In the genomic region with DNA sequence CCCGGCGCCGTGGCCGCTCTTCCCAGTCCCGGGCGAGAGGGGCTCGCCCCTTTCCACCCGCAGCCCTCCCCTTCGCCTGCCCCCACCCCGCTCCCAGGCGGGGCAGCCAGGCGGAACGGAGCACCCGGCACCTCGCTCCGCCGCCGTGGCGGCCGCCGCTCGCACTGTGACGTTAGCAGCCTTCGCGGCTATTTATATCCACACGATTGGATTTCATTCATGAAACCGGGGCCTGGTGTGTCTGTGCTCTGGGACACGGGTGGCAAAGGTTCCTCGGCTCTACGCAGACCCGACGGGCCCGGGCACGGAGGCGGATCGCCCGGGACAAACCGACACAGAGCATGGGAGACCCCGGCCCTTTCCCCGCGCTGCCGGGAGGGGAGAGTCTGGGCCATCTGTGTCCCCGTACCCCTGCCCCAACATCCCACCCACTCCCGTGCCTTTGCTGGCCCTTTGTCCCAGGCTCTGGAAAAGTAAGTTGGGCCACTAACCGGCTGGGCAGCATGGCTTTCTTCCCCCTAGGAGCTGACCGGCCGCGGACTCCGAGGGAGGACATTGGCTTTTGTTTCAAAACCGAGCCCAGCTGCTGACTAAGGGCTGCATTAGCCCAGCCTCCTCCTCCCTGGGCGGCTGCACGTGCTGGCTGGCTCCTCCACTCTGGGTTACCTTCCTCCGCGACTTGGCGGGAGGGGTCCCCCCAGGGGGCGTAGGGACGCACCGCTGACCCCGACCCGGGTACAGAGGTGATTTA, we compare ENCODE assay signal across 8 cellular contexts. TPM values are rescaled to one million over a fixed set of nuclear protein-coding genes. Genes with fewer than 3 reads are reported as not detected.
DNase-seq lines count a peak whose midpoint lies in the region; ATAC-seq and TF ChIP-seq lines count a peak whose summit lies in the region.

A gene with protein sequence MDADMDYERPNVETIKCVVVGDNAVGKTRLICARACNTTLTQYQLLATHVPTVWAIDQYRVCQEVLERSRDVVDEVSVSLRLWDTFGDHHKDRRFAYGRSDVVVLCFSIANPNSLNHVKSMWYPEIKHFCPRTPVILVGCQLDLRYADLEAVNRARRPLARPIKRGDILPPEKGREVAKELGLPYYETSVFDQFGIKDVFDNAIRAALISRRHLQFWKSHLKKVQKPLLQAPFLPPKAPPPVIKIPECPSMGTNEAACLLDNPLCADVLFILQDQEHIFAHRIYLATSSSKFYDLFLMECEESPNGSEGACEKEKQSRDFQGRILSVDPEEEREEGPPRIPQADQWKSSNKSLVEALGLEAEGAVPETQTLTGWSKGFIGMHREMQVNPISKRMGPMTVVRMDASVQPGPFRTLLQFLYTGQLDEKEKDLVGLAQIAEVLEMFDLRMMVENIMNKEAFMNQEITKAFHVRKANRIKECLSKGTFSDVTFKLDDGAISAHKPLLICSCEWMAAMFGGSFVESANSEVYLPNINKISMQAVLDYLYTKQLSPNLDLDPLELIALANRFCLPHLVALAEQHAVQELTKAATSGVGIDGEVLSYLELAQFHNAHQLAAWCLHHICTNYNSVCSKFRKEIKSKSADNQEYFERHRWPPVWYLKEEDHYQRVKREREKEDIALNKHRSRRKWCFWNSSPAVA (minus strand): TSS at position 27 of the 751 bp plus-strand sequence. CDS start 32,643 bp downstream, outside the sequence.

- H3K27ac ChIP-seq in esophagus squamous epithelium (peak within 1 kb of the TSS; percentile 85 to 98 (median 90)), thymus (ENCODE audit: low read depth) (peak within 1 kb of the TSS; percentile 82)

- peak within 1 kb of the TSS; percentile 69 to 78 (median 76) for H3K4me3 ChIP-seq in esophagus squamous epithelium
- peak within 1 kb of the TSS; percentile 64 for H3K4me3 ChIP-seq in thymus (ENCODE audit: low read length)

- DNase-seq in activated gamma-delta T cell treated with Interleukin-2 at 50 U/mL for 16 hours (peak; percentile 6), activated gamma-delta T cell (lab: John Stamatoyannopoulos, UW) (no peak), NCI-H2107 treated with DMSO at 0.1 percent for 48 hours (lab: John Stamatoyannopoulos, UW; ENCODE audit: unreplicated experiment) (peak; percentile 26), esophagus squamous epithelium (lab: John Stamatoyannopoulos, UW) (no peak), midbrain (lab: John Stamatoyannopoulos, UW) (peak; percentile 80)
- peak; percentile 56 for DNase-seq in activated CD8-positive, alpha-beta memory T cell treated with anti-CD3 and anti-CD28 coated beads, Interleukin-2, amount 50 U/mL, for 48 hours

- 0% methylated on average over 10 of the region's 60 CpGs; no CpG with 5 or more reads in 1 of the 2 donors for WGBS in esophagus squamous epithelium, 2 donors
- 2% methylated on average over 60 of the region's 60 CpGs for WGBS in thymus

- H3K9me3 ChIP-seq in esophagus squamous epithelium: no peaks in the 10 kb centered on the region
- H3K9me3 ChIP-seq in thymus (ENCODE audit: control insufficient read depth): no peaks in the 10 kb centered on the region

- H3K27me3 ChIP-seq in esophagus squamous epithelium: peaks cover 0 to 7% (median 0%) of the 10 kb centered on the region in 4 donors
- H3K27me3 ChIP-seq in thymus (ENCODE audit: control insufficient read depth, insufficient read depth): peaks cover 3% of the 10 kb centered on the region

- peak in 2 of 4 donors; percentile 60 to 63 for TF ChIP-seq POLR2A in esophagus squamous epithelium (IDR thresholded peaks at IDR 0.05)

- no peak for TF ChIP-seq CTCF in esophagus squamous epithelium (IDR thresholded peaks at IDR 0.05)

- peak; percentile 50 for ATAC-seq in HG02678 (IDR thresholded peaks at IDR 0.05; ENCODE audit: unreplicated experiment)

- H3K36me3 ChIP-seq in esophagus squamous epithelium: no peaks in the 10 kb centered on the region
- no peaks in the 10 kb centered on the region for H3K36me3 ChIP-seq in thymus (ENCODE audit: control insufficient read depth, insufficient read depth)

- intact Hi-C loops in esophagus squamous epithelium (cut with DNase I): no loop called here

- H3K4me1 ChIP-seq in esophagus squamous epithelium (peaks cover 5 to 27% (median 10%) of the 10 kb centered on the region in 3 donors), thymus (ENCODE audit: control insufficient read depth, insufficient read depth, low read length) (peaks cover 11% of the 10 kb centered on the region)

RNA-seq across cellular contexts. Expression of the gene that starts here (rescaled TPM):
- total RNA-seq in esophagus squamous epithelium: 1 to 10 TPM in 2 of 4 donors, under 1 TPM in 2; 0.11 to 3.4 (median 1.4) TPM
- polyA plus RNA-seq in thymus: 3.4 TPM

Comparison
In these comparisons a context has a peak if more than half of its experiments do, and no peak if none do; other contexts are left out.
1. DNase-seq: peak in activated gamma-delta T cell treated with Interleukin-2 at 50 U/mL for 16 hours (single experiment), NCI-H2107 treated with DMSO at 0.1 percent for 48 hours (single experiment), activated CD8-positive, alpha-beta memory T cell treated with anti-CD3 and anti-CD28 coated beads, Interleukin-2, amount 50 U/mL, for 48 hours (single experiment) and midbrain (single experiment); none in activated gamma-delta T cell (single experiment) and esophagus squamous epithelium (single experiment).